In genomic region chr6:129490551-129491245, GRCh38 we compare ENCODE assay signal across 8 cellular contexts.
DNase-seq lines count a peak whose midpoint lies in the region; ATAC-seq and TF ChIP-seq lines count a peak whose summit lies in the region.

No MANE protein-coding gene starts in this region.

- H4K8ac ChIP-seq in mesenchymal stem cell (ENCODE audit: low read length), result no peak overlapping the region

- intact Hi-C loops in colonic mucosa (cut with DNase I), result no loop called here

- no peak overlapping the region for H3K27ac ChIP-seq in DOHH2 (ENCODE audit: low read depth, low read length)
- peak overlapping the region; percentile 84 for H3K27ac ChIP-seq in colonic mucosa
- H3K27ac ChIP-seq in mesenchymal stem cell (ENCODE audit: low read length, poor library complexity, severe bottlenecking), result peak overlapping the region; percentile 99

- no peaks in the 10 kb centered on the region for H3F3A ChIP-seq in DOHH2 (ENCODE audit: control insufficient read depth, insufficient read depth)

- H2BK12ac ChIP-seq in mesenchymal stem cell (ENCODE audit: low read length in 2 of 2), result no peak overlapping the region

- no peaks in the 10 kb centered on the region for H4K20me1 ChIP-seq in DOHH2 (ENCODE audit: control insufficient read depth, insufficient read depth, low read depth, low read length)

- H3K4me2 ChIP-seq in DOHH2 (ENCODE audit: low read length) (peak overlapping the region; percentile 55), mesenchymal stem cell (ENCODE audit: low read length, poor library complexity, severe bottlenecking) (peak overlapping the region; percentile 21)

- ATAC-seq in GM21576 (IDR thresholded peaks at IDR 0.05; ENCODE audit: unreplicated experiment), result peak; percentile 89
- peak; percentile 91 for ATAC-seq in stimulated activated effector memory CD8-positive, alpha-beta T cell treated with anti-CD3 and anti-CD28 coated beads, Interleukin-12 subunit alpha, Interleukin-12 subunit beta, amount 100 ng/mL, for 72 hours

- no peaks in the 10 kb centered on the region for H3K9me2 ChIP-seq in DOHH2 (replicated peaks; ENCODE audit: control insufficient read depth, low read length)

- H3K9ac ChIP-seq in colonic mucosa (ENCODE audit: low read depth in 2 of 2, low read length in 2 of 2), result no peak overlapping the region
- H3K9ac ChIP-seq in mesenchymal stem cell (ENCODE audit: low read length), result peak overlapping the region; percentile 97

- H2AK5ac ChIP-seq in mesenchymal stem cell (ENCODE audit: low read length, severe bottlenecking), result no peak overlapping the region

- no peaks in the 10 kb centered on the region for H3K79me2 ChIP-seq in DOHH2 (ENCODE audit: control insufficient read depth, low read length)

- peak; percentile 42; the same call in 1 of the 2 replicates for TF ChIP-seq EP300 in Ishikawa (IDR thresholded peaks at IDR 0.05; ENCODE audit: borderline replicate concordance)

- H3K9me3 Mint-ChIP-seq in stimulated activated effector memory CD8-positive, alpha-beta T cell treated with anti-CD3 and anti-CD28 coated beads, Interleukin-12 subunit alpha, Interleukin-12 subunit beta, amount 100 ng/mL, for 72 hours, result no peaks in the 10 kb centered on the region

- peak overlapping the region; percentile 53 for H2BK5ac ChIP-seq in mesenchymal stem cell (ENCODE audit: low read depth, low read length, poor library complexity, severe bottlenecking)

- no peak overlapping the region for H3K4ac ChIP-seq in mesenchymal stem cell (ENCODE audit: low read depth in 1 of 2, low read length in 2 of 2)

- peaks cover 9% of the 10 kb centered on the region for H3K36me3 Mint-ChIP-seq in stimulated activated effector memory CD8-positive, alpha-beta T cell treated with anti-CD3 and anti-CD28 coated beads, Interleukin-12 subunit alpha, Interleukin-12 subunit beta, amount 100 ng/mL, for 72 hours

- H3K36me3 ChIP-seq in DOHH2 (ENCODE audit: control insufficient read depth, low read length) (peaks cover 4% of the 10 kb centered on the region; the same call in 1 of the 2 replicates), colonic mucosa (no peaks in the 10 kb centered on the region), mesenchymal stem cell (ENCODE audit: control insufficient read depth in 1 of 2, insufficient read depth in 2 of 2, low read depth in 1 of 2, low read length in 2 of 2) (peaks cover 0 to 7% of the 10 kb centered on the region in 2 experiments)

- H3K27me3 ChIP-seq in DOHH2 (ENCODE audit: control insufficient read depth, low read length) (no peaks in the 10 kb centered on the region), colonic mucosa (no peaks in the 10 kb centered on the region), mesenchymal stem cell (ENCODE audit: control insufficient read depth in 1 of 2, insufficient read depth in 1 of 2, low read length in 2 of 2) (no peaks in the 10 kb centered on the region)

- peak; percentile 35 for DNase-seq in activated CD4-positive, CD25-positive, alpha-beta regulatory T cell treated with anti-CD3 and anti-CD28 coated beads, Interleukin-2, amount 50 U/mL, for 16 hours (ENCODE audit: low read depth, low spot score)
- DNase-seq in colonic mucosa (peak; percentile 29), mesenchymal stem cell (peak; percentile 98), SHP77 (lab: John Stamatoyannopoulos, UW) (no peak)
- DNase-seq in stimulated activated effector memory CD8-positive, alpha-beta T cell treated with anti-CD3 and anti-CD28 coated beads, Interleukin-12 subunit alpha, Interleukin-12 subunit beta, amount 100 ng/mL, for 72 hours (ENCODE audit: low spot score in 2 of 2), result peak; percentile 30 to 83

- peak overlapping the region; percentile 66 for H3K4me3 Mint-ChIP-seq in stimulated activated effector memory CD8-positive, alpha-beta T cell treated with anti-CD3 and anti-CD28 coated beads, Interleukin-12 subunit alpha, Interleukin-12 subunit beta, amount 100 ng/mL, for 72 hours

- H2BK15ac ChIP-seq in mesenchymal stem cell (ENCODE audit: low read depth, poor library complexity, severe bottlenecking), result no peak overlapping the region

- H3K79me1 ChIP-seq in mesenchymal stem cell (replicated peaks; ENCODE audit: low read length, poor library complexity, severe bottlenecking), result peaks cover 4% of the 10 kb centered on the region

- H3K18ac ChIP-seq in mesenchymal stem cell (ENCODE audit: low read depth in 1 of 2, low read length in 2 of 2), result no peak overlapping the region

- H3K27ac Mint-ChIP-seq in stimulated activated effector memory CD8-positive, alpha-beta T cell treated with anti-CD3 and anti-CD28 coated beads, Interleukin-12 subunit alpha, Interleukin-12 subunit beta, amount 100 ng/mL, for 72 hours, result peak overlapping the region; percentile 98

- H3K4me3 ChIP-seq in DOHH2 (ENCODE audit: low read length) (peak overlapping the region; percentile 53), colonic mucosa (no peak overlapping the region), mesenchymal stem cell (ENCODE audit: insufficient read depth in 1 of 2, low read depth in 1 of 2, low read length in 2 of 2) (peak overlapping the region in 1 of 2 experiments; percentile 73)

- H2BK120ac ChIP-seq in mesenchymal stem cell (ENCODE audit: low read depth, low read length), result no peak overlapping the region

- 0% methylated on average over 9 of the region's 9 CpGs for WGBS in mesenchymal stem cell

- H3K23ac ChIP-seq in mesenchymal stem cell (ENCODE audit: low read length in 2 of 2), result no peak overlapping the region

- H3K9me3 ChIP-seq in DOHH2 (ENCODE audit: control insufficient read depth, insufficient read depth, low read length) (no peaks in the 10 kb centered on the region), colonic mucosa (no peaks in the 10 kb centered on the region), mesenchymal stem cell (ENCODE audit: control insufficient read depth, low read length) (no peaks in the 10 kb centered on the region)

- no peak overlapping the region for H4K91ac ChIP-seq in mesenchymal stem cell (ENCODE audit: low read length)

- TF ChIP-seq RAD21 in Ishikawa (IDR thresholded peaks at IDR 0.05; ENCODE audit: low read depth), result no peak

- H2AFZ ChIP-seq in mesenchymal stem cell (ENCODE audit: low read depth, low read length), result no peak overlapping the region

- peaks cover 46% of the 10 kb centered on the region for H3K4me1 Mint-ChIP-seq in stimulated activated effector memory CD8-positive, alpha-beta T cell treated with anti-CD3 and anti-CD28 coated beads, Interleukin-12 subunit alpha, Interleukin-12 subunit beta, amount 100 ng/mL, for 72 hours

- TF ChIP-seq CTCF in DOHH2 (IDR thresholded peaks at IDR 0.05; ENCODE audit: low read depth, low read length, poor library complexity, severe bottlenecking) (no peak), colonic mucosa (IDR thresholded peaks at IDR 0.05) (no peak)

- H3K14ac ChIP-seq in mesenchymal stem cell (ENCODE audit: low read length in 2 of 2), result no peak overlapping the region

- H3K4me1 ChIP-seq in DOHH2 (ENCODE audit: control insufficient read depth, low read length) (peaks cover 11% of the 10 kb centered on the region), colonic mucosa (no peaks in the 10 kb centered on the region), mesenchymal stem cell (ENCODE audit: control insufficient read depth, insufficient read depth, low read depth, low read length) (peaks cover 4% of the 10 kb centered on the region)

TF ChIP-seq in Ishikawa, 13 proteins besides CTCF, POLR2A, EP300 and RAD21:
- TF ChIP-seq EGR1 (IDR thresholded peaks at IDR 0.05), result no peak

Comparison
In these comparisons a context has a peak if more than half of its experiments do, and no peak if none do; other contexts are left out.
1. DNase-seq: peak in activated CD4-positive, CD25-positive, alpha-beta regulatory T cell treated with anti-CD3 and anti-CD28 coated beads, Interleukin-2, amount 50 U/mL, for 16 hours (single experiment), colonic mucosa (single experiment), mesenchymal stem cell (single experiment) and stimulated activated effector memory CD8-positive, alpha-beta T cell treated with anti-CD3 and anti-CD28 coated beads, Interleukin-12 subunit alpha, Interleukin-12 subunit beta, amount 100 ng/mL, for 72 hours (2 of 2); none in SHP77 (0 of 2).